8 cellular contexts compared by ENCODE assay signal in the genomic region with DNA sequence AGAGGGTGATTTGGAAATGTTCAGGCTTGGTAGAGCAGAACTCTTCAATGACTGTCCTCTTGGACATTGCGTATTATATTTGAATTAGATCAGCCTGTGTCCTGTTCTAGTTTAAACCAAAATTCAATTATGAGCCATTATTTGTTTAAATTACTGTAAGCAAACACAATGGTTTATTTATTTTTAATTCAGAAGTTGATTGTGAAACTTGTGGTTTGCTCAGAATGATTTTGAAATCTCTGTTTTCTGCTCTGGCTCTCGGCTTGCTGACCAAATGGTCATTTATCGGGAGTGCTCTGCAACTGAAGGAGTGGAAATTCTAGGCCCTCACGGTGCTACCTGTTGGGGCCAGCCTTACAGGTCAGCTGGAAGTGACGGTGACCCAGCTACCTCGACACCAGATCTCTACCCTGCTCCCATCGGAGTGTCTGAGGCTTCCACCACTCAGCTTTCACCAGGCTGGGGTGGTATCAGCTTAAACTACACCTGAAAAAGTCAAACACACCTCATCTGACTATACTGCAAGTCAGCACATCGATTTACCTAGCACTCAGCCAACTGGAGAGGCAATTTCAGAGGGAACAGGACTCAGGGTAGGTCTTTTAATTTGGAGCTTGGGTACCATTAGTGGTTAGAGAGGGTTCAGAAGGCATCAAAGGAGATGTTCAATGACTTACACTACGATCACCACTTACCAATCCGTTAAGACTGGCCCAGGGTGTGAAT. TPM values are rescaled to one million over a fixed set of nuclear protein-coding genes. Genes with fewer than 3 reads are reported as not detected.
A peak's percentile ranks its signal among the peaks of the same experiment; 100 is the strongest.
DNase-seq lines count a peak whose midpoint lies in the region; ATAC-seq and TF ChIP-seq lines count a peak whose summit lies in the region.

No MANE protein-coding gene starts in this region.

- no peaks in the 10 kb centered on the region for H4K20me1 ChIP-seq in neural progenitor cell (ENCODE audit: low read depth)

- H3K9me3 ChIP-seq in endodermal cell (ENCODE audit: control insufficient read depth, low read length), result no peaks in the 10 kb centered on the region
- H3K9me3 ChIP-seq in neural progenitor cell (ENCODE audit: low read depth), result no peaks in the 10 kb centered on the region

- 70 to 92% methylated on average over 8 to 10 of the region's 10 CpGs for WGBS in endodermal cell (ENCODE audit: insufficient coverage in 1 of 2, insufficient read length in 1 of 2), 2 experiments

- CTCF ChIA-PET in RWPE1 (lab: Yijun Ruan, JAX), result interaction anchor here (0.7 to 1.2 kb wide), 4 partner anchors 10 to 237 kb away, joined by 3 read pairs; no protein-coding TSS in a partner anchor

- no peaks in the 10 kb centered on the region for H3K27me3 ChIP-seq in endodermal cell (ENCODE audit: control insufficient read depth, insufficient read depth, low read length, poor library complexity, severe bottlenecking)
- peaks cover 18% of the 10 kb centered on the region for H3K27me3 ChIP-seq in neural progenitor cell

- H3K79me2 ChIP-seq in neural progenitor cell (ENCODE audit: low read depth), result no peaks in the 10 kb centered on the region

- H3K36me3 ChIP-seq in endodermal cell (ENCODE audit: control insufficient read depth, insufficient read depth, low read length), result no peaks in the 10 kb centered on the region
- H3K36me3 ChIP-seq in neural progenitor cell, result no peaks in the 10 kb centered on the region

- TF ChIP-seq CTCF in RWPE1 (conservative IDR thresholded peaks at IDR 0.05; ENCODE audit: low read depth), result no peak
- TF ChIP-seq CTCF in endodermal cell (conservative IDR thresholded peaks at IDR 0.05), result no peak
- no peak for TF ChIP-seq CTCF in neural progenitor cell (IDR thresholded peaks at IDR 0.05)

- H3K27ac ChIP-seq in RWPE1 (peak overlapping the region; percentile 56; the same call in 1 of the 2 replicates), endodermal cell (ENCODE audit: low read depth, low read length) (no peak overlapping the region), neural progenitor cell (no peak overlapping the region)

- H3K4me3 Mint-ChIP-seq in endodermal cell, result peak overlapping the region; percentile 81
- peak overlapping the region; percentile 94 for H3K4me3 Mint-ChIP-seq in neural progenitor cell

- peak; percentile 1 for ATAC-seq in GM21723 (IDR thresholded peaks at IDR 0.05; ENCODE audit: unreplicated experiment)
- no peak for ATAC-seq in GM21390 (IDR thresholded peaks at IDR 0.05; ENCODE audit: unreplicated experiment)

- H3K36me3 Mint-ChIP-seq in endodermal cell (ENCODE audit: low read depth) (no peaks in the 10 kb centered on the region), neural progenitor cell (peaks cover 8% of the 10 kb centered on the region)

- H3K9me3 Mint-ChIP-seq in endodermal cell, result no peaks in the 10 kb centered on the region
- H3K9me3 Mint-ChIP-seq in neural progenitor cell, result peaks cover 8% of the 10 kb centered on the region

- H3K9ac ChIP-seq in endodermal cell (ENCODE audit: extremely low read depth, low read length, poor library complexity, severe bottlenecking) (no peak overlapping the region), neural progenitor cell (no peak overlapping the region)

- H3K4me3 ChIP-seq in endodermal cell (ENCODE audit: low read length), result peak overlapping the region; percentile 87
- H3K4me3 ChIP-seq in neural progenitor cell, result peak overlapping the region; percentile 100

- POLR2A ChIA-PET in RWPE1 (lab: Yijun Ruan, JAX; ENCODE audit: low non-redundant PET), result interaction anchor here (0.5 kb wide), 1 partner anchor 179 kb away, joined by 5 read pairs; no protein-coding TSS in a partner anchor

- peak; percentile 27 for DNase-seq in AG08395 (ENCODE audit: low spot score)
- peak; percentile 4 for DNase-seq in RWPE1 (ENCODE audit: low spot score)
- peak; percentile 59 for DNase-seq in endodermal cell
- no peak for DNase-seq in neural progenitor cell (ENCODE audit: low spot score)
- DNase-seq in UCSD-AML1 (lab: John Stamatoyannopoulos, UW; ENCODE audit: unreplicated experiment), result no peak
- no peak for DNase-seq in stimulated activated naive CD4-positive, alpha-beta T cell treated with Interleukin-2 at 50 U/mL for 16 hours (lab: John Stamatoyannopoulos, UW)

- H3F3A ChIP-seq in neural progenitor cell (ENCODE audit: low read depth), result peaks cover 3% of the 10 kb centered on the region

- H3K4me1 ChIP-seq in endodermal cell (ENCODE audit: control insufficient read depth, insufficient read depth, low read length) (no peaks in the 10 kb centered on the region), neural progenitor cell (no peaks in the 10 kb centered on the region)

- peak overlapping the region; percentile 86 for H3K4me2 ChIP-seq in neural progenitor cell

- H3K27ac Mint-ChIP-seq in endodermal cell, result no peak overlapping the region
- H3K27ac Mint-ChIP-seq in neural progenitor cell, result peak overlapping the region; percentile 78

- no peak overlapping the region for H2AFZ ChIP-seq in neural progenitor cell (replicated peaks)

- H3K4me1 Mint-ChIP-seq in endodermal cell, result peaks cover 10% of the 10 kb centered on the region
- peaks cover 13% of the 10 kb centered on the region for H3K4me1 Mint-ChIP-seq in neural progenitor cell

- H3K27me3 Mint-ChIP-seq in endodermal cell (ENCODE audit: insufficient read depth) (peaks cover 16% of the 10 kb centered on the region), neural progenitor cell (ENCODE audit: insufficient read depth, low read depth) (peaks cover 20% of the 10 kb centered on the region)

RNA-seq across cellular contexts. Expression of a gene that starts 36.8 kb away (rescaled TPM):
- 10 to 100 TPM; 51.7 to 64.6 TPM for total RNA-seq in endodermal cell
- polyA plus RNA-seq in endodermal cell (2013, experiment 1 of 2), result 22.0 TPM
- 22.7 TPM for polyA plus RNA-seq in endodermal cell (2013, experiment 2 of 2)
- total RNA-seq in neural progenitor cell (ENCODE audit: low replicate concordance), result 67.2 and 176 TPM in 2 replicates

Comparison
In these comparisons a context has a peak if more than half of its experiments do, and no peak if none do; other contexts are left out.
1. DNase-seq: peak in AG08395 (single experiment), RWPE1 (single experiment) and endodermal cell (single experiment); none in neural progenitor cell (single experiment), UCSD-AML1 (single experiment) and stimulated activated naive CD4-positive, alpha-beta T cell treated with Interleukin-2 at 50 U/mL for 16 hours (single experiment).